ENCODE assay signal across 28 cellular contexts in genomic region chr6:145187491-145188206, GRCh38.
"Had no signal": no experiment of that assay in that cellular context is flagged by ENCODE, and none has a peak within 500 bp of the region (broad histone marks: within the 10 kb centered on the region; RNA-seq: fewer than 3 reads in every experiment).

No MANE protein-coding gene starts in this region.

- H3K27me3 ChIP-seq: colonic mucosa, gastrocnemius medialis, left lung, ovary, right lobe of liver, suprapubic skin, transverse colon, upper lobe of right lung, vagina had no signal

- H3K27ac ChIP-seq: colonic mucosa, epithelial cell of prostate, gastrocnemius medialis, left lung, ovary, right lobe of liver, suprapubic skin, transverse colon, upper lobe of right lung, vagina had no signal

- H3K36me3 Mint-ChIP-seq: naive thymus-derived CD4-positive, alpha-beta T cell; stimulated activated naive B cell treated with anti-CD40 and anti-IgM and Interleukin-4, amounts not matched to agents 10 μg/mL and 1 μg/mL and 100 μg/mL, for 72 hours had no signal

- ATAC-seq: esophagus mucosa; gastrocnemius medialis; left cardiac atrium; left lung; naive thymus-derived CD4-positive, alpha-beta T cell; right lobe of liver; stimulated activated naive B cell treated with anti-CD40 and anti-IgM and Interleukin-4, amounts not matched to agents 10 μg/mL and 1 μg/mL and 100 μg/mL, for 72 hours; stimulated activated naive CD8-positive, alpha-beta T cell treated with anti-CD3 and anti-CD28 coated beads, Interleukin-15, amount 100 ng/mL, for 72 hours; upper lobe of right lung had no signal

- DNase-seq: colonic mucosa; effector CD8-positive, alpha-beta T cell; endodermal cell; foreskin fibroblast; gastrocnemius medialis; head of caudate nucleus; left cardiac atrium; left lung; mesenchymal stem cell; midbrain; naive thymus-derived CD4-positive, alpha-beta T cell; occipital lobe; ovary; posterior cingulate gyrus; right lobe of liver; small intestine; stimulated activated CD4-positive, alpha-beta T cell treated with anti-CD3 and anti-CD28 coated beads, Interleukin-15, amount 100 ng/mL, for 24 hours; stimulated activated CD4-positive, alpha-beta T cell treated with anti-CD3 and anti-CD28 coated beads, Interleukin-2, amount 100 ng/mL, for 48 hours; stimulated activated naive B cell treated with anti-CD40 and anti-IgM and Interleukin-4, amounts not matched to agents 10 μg/mL and 1 μg/mL and 100 μg/mL, for 72 hours; stimulated activated naive CD8-positive, alpha-beta T cell treated with anti-CD3 and anti-CD28 coated beads, Interleukin-15, amount 100 ng/mL, for 72 hours; transverse colon; upper lobe of right lung had no signal

- H3K4me3 ChIP-seq: colonic mucosa, gastrocnemius medialis, left lung, ovary, right lobe of liver, suprapubic skin, transverse colon, upper lobe of right lung, vagina had no signal

- H3K27me3 Mint-ChIP-seq: dendritic cell treated with granulocyte-macrophage colony-stimulating factor and Interleukin-4, amounts not matched to agents 40 ng/mL and 50 ng/mL, for 4 days had no signal

- H3K36me3 ChIP-seq: colonic mucosa, gastrocnemius medialis, left lung, ovary, right lobe of liver, suprapubic skin, transverse colon, upper lobe of right lung, vagina had no signal

- H3K4me1 Mint-ChIP-seq: naive thymus-derived CD4-positive, alpha-beta T cell; nephron; stimulated activated naive B cell treated with anti-CD40 and anti-IgM and Interleukin-4, amounts not matched to agents 10 μg/mL and 1 μg/mL and 100 μg/mL, for 72 hours; stimulated activated naive CD8-positive, alpha-beta T cell treated with anti-CD3 and anti-CD28 coated beads, Interleukin-15, amount 100 ng/mL, for 72 hours had no signal

- H3K4me3 Mint-ChIP-seq: dendritic cell treated with granulocyte-macrophage colony-stimulating factor and Interleukin-4, amounts not matched to agents 40 ng/mL and 50 ng/mL, for 4 days; endodermal cell; naive thymus-derived CD4-positive, alpha-beta T cell; nephron; stimulated activated naive B cell treated with anti-CD40 and anti-IgM and Interleukin-4, amounts not matched to agents 10 μg/mL and 1 μg/mL and 100 μg/mL, for 72 hours; stimulated activated naive CD8-positive, alpha-beta T cell treated with anti-CD3 and anti-CD28 coated beads, Interleukin-15, amount 100 ng/mL, for 72 hours had no signal

- H3K9me3 Mint-ChIP-seq: dendritic cell treated with granulocyte-macrophage colony-stimulating factor and Interleukin-4, amounts not matched to agents 40 ng/mL and 50 ng/mL, for 4 days; endodermal cell; naive thymus-derived CD4-positive, alpha-beta T cell had no signal

- H3K4me1 ChIP-seq: colonic mucosa, gastrocnemius medialis, left lung, right lobe of liver, suprapubic skin, transverse colon, upper lobe of right lung, vagina had no signal

- H3K27ac Mint-ChIP-seq: dendritic cell treated with granulocyte-macrophage colony-stimulating factor and Interleukin-4, amounts not matched to agents 40 ng/mL and 50 ng/mL, for 4 days; endodermal cell; naive thymus-derived CD4-positive, alpha-beta T cell; stimulated activated naive B cell treated with anti-CD40 and anti-IgM and Interleukin-4, amounts not matched to agents 10 μg/mL and 1 μg/mL and 100 μg/mL, for 72 hours; stimulated activated naive CD8-positive, alpha-beta T cell treated with anti-CD3 and anti-CD28 coated beads, Interleukin-15, amount 100 ng/mL, for 72 hours had no signal
